In genomic region chr2:119820275-119820674, GRCh38 we compare ENCODE assay signal across 11 cellular contexts.
A peak's percentile ranks its signal among the peaks of the same experiment; 100 is the strongest.
DNase-seq lines count a peak whose midpoint lies in the region; ATAC-seq and TF ChIP-seq lines count a peak whose summit lies in the region.
"Had no signal": no experiment of that assay in that cellular context is flagged by ENCODE, and none has a peak within 500 bp of the region (broad histone marks: within the 10 kb centered on the region; RNA-seq: fewer than 3 reads in every experiment).

No MANE protein-coding gene starts in this region.

- H3K4me3 Mint-ChIP-seq in T-helper 17 cell (no peak overlapping the region), glutamatergic neuron (ENCODE audit: unreplicated experiment) (no peak overlapping the region)

- peak overlapping the region; percentile 93 for H3K27ac Mint-ChIP-seq in T-helper 17 cell
- peak overlapping the region; percentile 15 for H3K27ac Mint-ChIP-seq in glutamatergic neuron (ENCODE audit: unreplicated experiment)

- TF ChIP-seq CTCF in glutamatergic neuron (IDR thresholded peaks at IDR 0.05; ENCODE audit: partially characterized antibody, unreplicated experiment): no peak

- H3K27me3 Mint-ChIP-seq in T-helper 17 cell (no peaks in the 10 kb centered on the region), glutamatergic neuron (ENCODE audit: unreplicated experiment) (no peaks in the 10 kb centered on the region)

- DNase-seq in AG08396 (ENCODE audit: low spot score) (peak; percentile 25), HCEC 1CT (peak; percentile 73), T-helper 17 cell (no peak), glutamatergic neuron (no peak), HUDEP-2 (lab: John Stamatoyannopoulos, UW; ENCODE audit: unreplicated experiment in 76 of 76) (no peak), left lobe of liver (ENCODE audit: low spot score) (no peak), NCI-H2029 (lab: John Stamatoyannopoulos, UW) (no peak)
- DNase-seq: activated CD4-positive, alpha-beta T cell treated with anti-CD3 and anti-CD28 coated beads, Interleukin-2, amount 50 U/mL, for 48 hours had no signal

- ATAC-seq in T-helper 17 cell (no peak), left lobe of liver (no peak), GM19452 (IDR thresholded peaks at IDR 0.05; ENCODE audit: unreplicated experiment) (no peak)
- ATAC-seq: Panc1 had no signal

- H3K36me3 Mint-ChIP-seq in T-helper 17 cell (ENCODE audit: low read depth): peaks cover 10% of the 10 kb centered on the region
- H3K36me3 Mint-ChIP-seq in glutamatergic neuron (ENCODE audit: unreplicated experiment): peaks cover 5% of the 10 kb centered on the region

- peaks cover 2% of the 10 kb centered on the region for H3K9me3 Mint-ChIP-seq in glutamatergic neuron (ENCODE audit: unreplicated experiment)

- H3K4me1 Mint-ChIP-seq in T-helper 17 cell (peaks cover 36% of the 10 kb centered on the region), glutamatergic neuron (ENCODE audit: low read depth, unreplicated experiment) (peaks cover 19% of the 10 kb centered on the region)

- H3K9me3 ChIP-seq in T-helper 17 cell (ENCODE audit: control insufficient read depth, low read length, poor library complexity, severe bottlenecking): no peaks in the 10 kb centered on the region
- H3K9me3 ChIP-seq: prostate gland had no signal

Comparison
In these comparisons a context has a peak if more than half of its experiments do, and no peak if none do; other contexts are left out.
1. DNase-seq: peak in AG08396 (single experiment) and HCEC 1CT (single experiment); none in T-helper 17 cell (0 of 3), glutamatergic neuron (single experiment), HUDEP-2 (0 of 76), left lobe of liver (single experiment) and NCI-H2029 (single experiment).